29 cellular contexts compared by ENCODE assay signal in the genomic region with DNA sequence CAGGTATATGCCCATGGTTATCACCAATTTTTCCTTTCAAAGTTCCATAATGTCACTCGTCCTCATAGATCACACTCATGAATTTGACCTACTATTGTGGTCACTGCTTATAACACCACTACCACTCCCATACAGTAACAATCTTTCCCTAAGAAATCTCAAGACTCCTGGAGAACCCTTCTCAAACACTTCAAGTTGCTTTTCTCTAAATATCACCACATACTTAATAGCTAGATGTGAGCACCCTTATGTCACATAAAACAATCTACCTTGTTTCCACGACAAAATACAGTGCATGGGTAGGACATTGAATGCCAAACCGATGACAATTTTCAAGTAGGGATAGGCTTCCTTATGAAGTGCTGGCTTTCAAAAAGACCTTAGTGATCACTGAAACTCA.
"Had no signal": no experiment of that assay in that cellular context is flagged by ENCODE, and none has a peak within 500 bp of the region (broad histone marks: within the 10 kb centered on the region; RNA-seq: fewer than 3 reads in every experiment).

No MANE protein-coding gene starts in this region.

- FAIRE-seq: astrocyte, TTC549 had no signal

- H3K36me3 ChIP-seq: brain microvascular endothelial cell, breast epithelium had no signal

- DNase-seq: activated B cell treated with CpG ODN at 0.5 μM for 24 hours; activated CD4-positive, alpha-beta memory T cell treated with anti-CD3 and anti-CD28 coated beads, Interleukin-2, amount 10 ng/mL, durations not matched to agents 7 days and 5 days; activated CD4-positive, alpha-beta T cell treated with anti-CD3 and anti-CD28 coated beads for 48 hours; activated CD4-positive, alpha-beta T cell treated with anti-CD3 and anti-CD28 coated beads, Interleukin-2, amount 10 ng/mL, durations not matched to agents 7 days and 5 days; activated CD4-positive, alpha-beta T cell treated with anti-CD3 and anti-CD28 coated beads, Interleukin-2, amount 50 U/mL, for 48 hours; activated CD4-positive, CD25-positive, alpha-beta regulatory T cell treated with anti-CD3 and anti-CD28 coated beads, Interleukin-2, amount 50 U/mL, for 72 hours; activated CD8-positive, alpha-beta memory T cell treated with anti-CD3 and anti-CD28 coated beads for 24 hours; activated CD8-positive, alpha-beta memory T cell treated with anti-CD3 and anti-CD28 coated beads, Interleukin-2, amount 10 ng/mL, durations not matched to agents 7 days and 5 days; activated CD8-positive, alpha-beta memory T cell treated with anti-CD3 and anti-CD28 coated beads, Interleukin-2, amount 50 U/mL, for 48 hours; activated CD8-positive, alpha-beta T cell treated with anti-CD3 and anti-CD28 coated beads, Interleukin-2, amount 10 ng/mL, durations not matched to agents 7 days and 5 days; activated effector memory CD4-positive, alpha-beta T cell treated with Interleukin-2 at 50 U/mL for 16 hours; activated gamma-delta T cell; activated naive CD4-positive, alpha-beta T cell treated with anti-CD3 and anti-CD28 coated beads, Interleukin-2, amount 10 ng/mL, durations not matched to agents 7 days and 5 days; activated naive CD4-positive, alpha-beta T cell treated with Interleukin-2 at 50 U/mL for 16 hours; activated naive CD8-positive, alpha-beta T cell treated with anti-CD3 and anti-CD28 coated beads, Interleukin-2, amount 10 ng/mL, durations not matched to agents 7 days and 5 days; activated naive CD8-positive, alpha-beta T cell treated with anti-CD3 and anti-CD28 coated beads, Interleukin-2, amount 50 U/mL, for 24 hours; activated T-cell treated with anti-CD3 and anti-CD28 coated beads, Interleukin-2, amount 50 U/mL, for 24 hours; activated T-cell treated with anti-CD3 and anti-CD28 coated beads, Interleukin-2, amount 50 U/mL, for 48 hours; aorta; body of pancreas; brain microvascular endothelial cell; central memory CD4-positive, alpha-beta T cell; T-helper 1 cell; T-helper 2 cell; T-helper 9 cell had no signal

- ATAC-seq: activated CD8-positive, alpha-beta memory T cell treated with anti-CD3 and anti-CD28 coated beads, Interleukin-2, amount 10 ng/mL, durations not matched to agents 7 days and 5 days; activated CD8-positive, alpha-beta T cell treated with anti-CD3 and anti-CD28 coated beads, Interleukin-2, amount 10 ng/mL, durations not matched to agents 7 days and 5 days; activated naive CD8-positive, alpha-beta T cell treated with anti-CD3 and anti-CD28 coated beads, Interleukin-2, amount 50 U/mL, for 24 hours; body of pancreas had no signal

- H3K9me3 ChIP-seq: body of pancreas, breast epithelium had no signal

- H3K4me3 ChIP-seq: body of pancreas, breast epithelium had no signal

- H3K4me1 ChIP-seq: body of pancreas, breast epithelium had no signal

- H3K27ac ChIP-seq: body of pancreas, brain microvascular endothelial cell, breast epithelium, VCaP had no signal

- H3K27me3 ChIP-seq: body of pancreas, brain microvascular endothelial cell, breast epithelium had no signal
